ENCODE assay signal across 10 cellular contexts in the genomic region with DNA sequence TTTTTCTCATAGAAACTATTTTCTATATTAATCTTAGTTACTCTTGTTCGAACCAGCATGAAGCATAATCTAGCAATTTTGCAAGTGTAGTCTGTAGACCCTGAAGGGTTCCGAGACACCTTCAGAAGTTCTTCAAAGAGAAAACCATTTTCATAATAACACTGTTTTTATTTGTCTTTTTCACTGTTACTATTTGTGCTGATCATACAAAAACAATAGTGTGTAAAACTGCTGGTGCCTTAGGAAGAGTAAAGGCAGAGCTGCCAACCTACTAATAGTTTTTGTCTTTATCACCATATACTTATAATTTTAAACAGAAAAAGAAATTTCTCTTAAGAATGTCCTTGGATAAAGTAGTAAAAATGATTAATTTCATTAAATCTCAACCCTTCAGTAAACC.
"Had no signal": no experiment of that assay in that cellular context is flagged by ENCODE, and none has a peak within 500 bp of the region (broad histone marks: within the 10 kb centered on the region; RNA-seq: fewer than 3 reads in every experiment).

No MANE protein-coding gene starts in this region.

- H3K9ac ChIP-seq: GM23248, KMS-11 had no signal

- H3K4me3 ChIP-seq: GM23248, HAP-1 had no signal

- H2AFZ ChIP-seq: GM23248 had no signal

- H3K4me2 ChIP-seq: KMS-11 had no signal

- H3K36me3 ChIP-seq: HAP-1 had no signal

- FAIRE-seq: HTR-8/SVneo had no signal

- DNase-seq: GM23248, GOT3, H7, HFFc6, Karpas-422, KBM-7 had no signal

- H3K27ac ChIP-seq: GM23248, KMS-11 had no signal

- ATAC-seq: HCT116 had no signal

- H3K9me3 ChIP-seq: HAP-1 had no signal

- H3K4me1 ChIP-seq: HAP-1 had no signal
